ENCODE assay signal across 9 cellular contexts in the genomic region with DNA sequence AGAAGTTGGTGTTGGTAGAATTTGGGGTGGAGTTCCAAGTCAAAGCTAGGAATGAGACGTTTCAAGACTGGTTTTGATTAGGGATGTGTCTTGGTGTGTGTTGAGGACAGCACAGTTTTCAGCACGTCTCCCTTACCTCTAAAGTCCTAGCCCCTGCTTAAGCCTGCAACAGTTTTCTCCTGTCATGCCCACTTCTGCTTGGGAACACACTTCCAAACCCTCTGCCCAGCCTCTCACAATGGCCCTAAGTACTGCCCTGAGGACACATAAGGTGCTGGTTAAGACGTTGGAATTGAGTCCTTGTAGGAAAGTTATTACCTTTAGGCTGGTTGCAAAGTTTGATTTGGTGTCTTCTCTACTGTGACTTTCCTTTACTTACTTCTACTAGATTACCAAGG. TPM values are rescaled to one million over a fixed set of nuclear protein-coding genes. Genes with fewer than 3 reads are reported as not detected.
DNase-seq lines count a peak whose midpoint lies in the region; ATAC-seq and TF ChIP-seq lines count a peak whose summit lies in the region.
"Had no signal": no experiment of that assay in that cellular context is flagged by ENCODE, and none has a peak within 500 bp of the region (broad histone marks: within the 10 kb centered on the region; RNA-seq: fewer than 3 reads in every experiment).

No MANE protein-coding gene starts in this region.

- no peaks in the 10 kb centered on the region for H3K36me3 ChIP-seq in ES-I3 (ENCODE audit: insufficient read depth, low read length)
- no peaks in the 10 kb centered on the region for H3K36me3 ChIP-seq in PC-3 (ENCODE audit: low read depth, low read length)
- peaks cover 0 to 8% of the 10 kb centered on the region in 2 donors for H3K36me3 ChIP-seq in neuronal stem cell (replicated peaks in 1 of 2; ENCODE audit: control insufficient read depth in 2 of 2, insufficient read depth in 2 of 2, low read length in 2 of 2)
- H3K36me3 ChIP-seq: cardiac muscle cell had no signal

- H3F3A ChIP-seq in PC-3 (ENCODE audit: low read length, unreplicated experiment): peaks cover 30% of the 10 kb centered on the region

- H2BK12ac ChIP-seq in neuronal stem cell (ENCODE audit: low read length): no peak overlapping the region

- H3K27ac ChIP-seq in PC-3 (ENCODE audit: low read length): peak overlapping the region; percentile 95
- H3K27ac ChIP-seq in neuronal stem cell (replicated peaks; ENCODE audit: low read length): no peak overlapping the region
- H3K27ac ChIP-seq: cardiac muscle cell had no signal

- H3K4me3 Mint-ChIP-seq in effector memory CD8-positive, alpha-beta T cell: peak overlapping the region; percentile 61 to 68

- CTCF ChIA-PET in PC-3 (lab: Charles Lee): interaction anchor here (0.7 to 0.9 kb wide), 2 partner anchors 13 to 26 kb away, joined by 4 to 5 read pairs; no protein-coding TSS in a partner anchor

- ATAC-seq in PC-3 (peak; percentile 0; the same call in 1 of the 2 replicates), sciatic nerve (no peak), GM18502 (IDR thresholded peaks at IDR 0.05; ENCODE audit: poor library complexity, unreplicated experiment) (no peak)
- no peak for ATAC-seq in effector memory CD8-positive, alpha-beta T cell (replicated peaks)

- H2AK5ac ChIP-seq in neuronal stem cell (ENCODE audit: low read depth, low read length): no peak overlapping the region

- H3K9me3 Mint-ChIP-seq in effector memory CD8-positive, alpha-beta T cell: no peaks in the 10 kb centered on the region

- no peaks in the 10 kb centered on the region for H3K79me1 ChIP-seq in neuronal stem cell (ENCODE audit: low read depth, low read length)

- peak overlapping the region; percentile 83 for H3K4me3 ChIP-seq in PC-3 (ENCODE audit: low read length)
- H3K4me3 ChIP-seq in neuronal stem cell (ENCODE audit: low read length in 2 of 2): peak overlapping the region in 1 of 2 donors; percentile 70

- H4K91ac ChIP-seq in neuronal stem cell (ENCODE audit: low read depth, low read length, poor library complexity): no peak overlapping the region

- POLR2A ChIA-PET in PC-3 (lab: Charles Lee; ENCODE audit: unreplicated experiment): interaction anchor here (1.7 kb wide), 1 partner anchor 12 kb away, joined by 11 read pairs; no protein-coding TSS in a partner anchor

- TSS peak; percentile 9 for BruUV-seq in PC-3 (replicated peaks; lab: Mats Ljungman, UMichigan)

- H3K79me2 ChIP-seq in PC-3 (ENCODE audit: low read length): peaks cover 51% of the 10 kb centered on the region

- H4K8ac ChIP-seq in neuronal stem cell (ENCODE audit: low read depth, low read length): no peak overlapping the region

- no peak overlapping the region for H2BK5ac ChIP-seq in neuronal stem cell (ENCODE audit: low read length)

- DNase-seq in PC-3 (peak; percentile 46), neuronal stem cell (ENCODE audit: low spot score) (no peak), NCI-H1694 treated with DMSO at 0.1 percent for 48 hours (lab: John Stamatoyannopoulos, UW) (no peak), NCI-H1417 treated with DMSO at 0.1 percent for 48 hours (lab: John Stamatoyannopoulos, UW) (no peak), sciatic nerve (ENCODE audit: low spot score) (no peak)
- no peak for DNase-seq in effector memory CD8-positive, alpha-beta T cell

- H3K27me3 ChIP-seq in PC-3 (ENCODE audit: low read length): no peaks in the 10 kb centered on the region
- H3K27me3 ChIP-seq in neuronal stem cell (ENCODE audit: control insufficient read depth in 3 of 3, insufficient read depth in 3 of 3, low read depth in 1 of 3, low read length in 3 of 3): peaks cover 0 to 19% (median 0%) of the 10 kb centered on the region in 3 experiments

- H2BK120ac ChIP-seq in neuronal stem cell (ENCODE audit: low read depth, low read length): no peak overlapping the region

- H3K4me1 ChIP-seq in ES-I3 (ENCODE audit: insufficient read depth, low read length) (peaks cover 10% of the 10 kb centered on the region), PC-3 (ENCODE audit: insufficient read depth, low read length) (peaks cover 57% of the 10 kb centered on the region), neuronal stem cell (ENCODE audit: control insufficient read depth in 2 of 2, insufficient read depth in 1 of 2, low read depth in 1 of 2, low read length in 2 of 2) (peaks cover 7 to 16% of the 10 kb centered on the region in 2 donors)

- H2AFZ ChIP-seq in PC-3 (ENCODE audit: low read length) (peak overlapping the region; percentile 67), neuronal stem cell (ENCODE audit: low read length) (peak overlapping the region; percentile 92)

- no peak for TF ChIP-seq CTCF in PC-3 (conservative IDR thresholded peaks at IDR 0.05; ENCODE audit: low read depth, low read length)

- intact Hi-C loops in PC-3 (cut with micrococcal nuclease): loop anchor here (1.0 to 10.0 kb wide), 6 partner anchors 11 to 370 kb away; no protein-coding TSS in a partner anchor
- intact Hi-C loops in sciatic nerve (cut with DNase I): no loop called here

- H3K14ac ChIP-seq in neuronal stem cell (ENCODE audit: low read length): no peak overlapping the region

- no peak overlapping the region for H2BK15ac ChIP-seq in neuronal stem cell (ENCODE audit: low read length)

- no peak overlapping the region for H3K27ac Mint-ChIP-seq in effector memory CD8-positive, alpha-beta T cell

- peak overlapping the region; percentile 84 for H3K9ac ChIP-seq in ES-I3 (ENCODE audit: low read depth, low read length)
- peak overlapping the region; percentile 91 for H3K9ac ChIP-seq in PC-3 (ENCODE audit: low read length)
- H3K9ac ChIP-seq in neuronal stem cell (ENCODE audit: low read depth, low read length, poor library complexity): no peak overlapping the region

- H3K18ac ChIP-seq in neuronal stem cell (ENCODE audit: low read length): no peak overlapping the region

- H3K27me3 Mint-ChIP-seq in effector memory CD8-positive, alpha-beta T cell: peaks cover 44 to 56% of the 10 kb centered on the region in 2 donors

- no peak overlapping the region for H3K4ac ChIP-seq in neuronal stem cell (ENCODE audit: low read length)

- H3K4me2 ChIP-seq in PC-3 (ENCODE audit: low read length): peak overlapping the region; percentile 93
- peak overlapping the region; percentile 90 for H3K4me2 ChIP-seq in neuronal stem cell (ENCODE audit: insufficient read depth, low read length, poor library complexity, severe bottlenecking)

- no peaks in the 10 kb centered on the region for H3K9me2 ChIP-seq in PC-3 (replicated peaks; ENCODE audit: low read length)

- H4K20me1 ChIP-seq in PC-3 (ENCODE audit: low read length): no peaks in the 10 kb centered on the region

- H3K9me3 ChIP-seq in ES-I3 (ENCODE audit: control insufficient read depth, insufficient read depth, low read length) (no peaks in the 10 kb centered on the region), PC-3 (ENCODE audit: low read length) (no peaks in the 10 kb centered on the region), neuronal stem cell (replicated peaks in 1 of 2; ENCODE audit: control insufficient read depth in 2 of 2, insufficient read depth in 1 of 2, low read depth in 1 of 2, low read length in 2 of 2) (no peaks in the 10 kb centered on the region)

- peaks cover 12 to 18% of the 10 kb centered on the region in 2 donors for H3K4me1 Mint-ChIP-seq in effector memory CD8-positive, alpha-beta T cell (ENCODE audit: low read depth in 2 of 2)

- no peaks in the 10 kb centered on the region for H3K36me3 Mint-ChIP-seq in effector memory CD8-positive, alpha-beta T cell (ENCODE audit: insufficient read depth)

- no peak overlapping the region for H3K23ac ChIP-seq in neuronal stem cell (ENCODE audit: low read depth, low read length, poor library complexity)

- WGBS in neuronal stem cell (ENCODE audit: extremely low coverage in 2 of 2, insufficient read length in 2 of 2, insufficient replicate concordance in 1 of 2), 2 donors: no CpG with 5 or more reads among the region's 3 CpGs

RNA-seq across cellular contexts. Expression of a gene that starts 0.7 kb away (rescaled TPM):
- total RNA-seq in PC-3 (2014; rRNA removed) (126 and 137 TPM in 2 replicates), sciatic nerve (5.3 TPM)
- polyA plus RNA-seq in neuronal stem cell (2013, experiment 1 of 2): 4.0 TPM
- 4.3 TPM for polyA plus RNA-seq in neuronal stem cell (2013, experiment 2 of 2)

Comparison
In these comparisons a context has a peak if more than half of its experiments do, and no peak if none do; other contexts are left out.
1. RNA of a gene that starts 0.7 kb away (total RNA-seq): 126 to 137 TPM in PC-3; 5.3 TPM in sciatic nerve (single experiment); every median in the first group is over 10 times any median in the second.